ENCODE assay signal across 8 cellular contexts in genomic region chr12:123363743-123364531, GRCh38. TPM values are rescaled to one million over a fixed set of nuclear protein-coding genes. Genes with fewer than 3 reads are reported as not detected.
DNase-seq lines count a peak whose midpoint lies in the region; ATAC-seq and TF ChIP-seq lines count a peak whose summit lies in the region.

No MANE protein-coding gene starts in this region.

- H3K36me3 ChIP-seq in BJ (ENCODE audit: control insufficient read depth, insufficient read depth, low read length) (no peaks in the 10 kb centered on the region), HUES48 (ENCODE audit: control insufficient read depth, insufficient read depth, low read length) (peaks cover 3% of the 10 kb centered on the region; the same call in 1 of the 2 replicates)

- CTCF ChIA-PET in BJ (lab: Yijun Ruan, JAX) (interaction anchor here (2.2 kb wide), 1 partner anchor 20 kb away, joined by 17 read pairs; the partner anchor contains the start of gene KMT5A), activated B cell treated with CpG ODN at 0.5 μM for 24 hours (lab: Charles Lee) (interaction anchor here (1.2 to 1.4 kb wide), 2 partner anchors 11 to 20 kb away, joined by 3 read pairs; partner anchors contain the start of gene KMT5A)

- no peaks in the 10 kb centered on the region for H3K4me1 ChIP-seq in HUES48 (ENCODE audit: control insufficient read depth, insufficient read depth, low read length)

- DNase-seq in BJ (ENCODE audit: low read depth), result no peak
- DNase-seq in activated B cell treated with CpG ODN at 0.5 μM for 24 hours, result peak; percentile 46
- peak; percentile 18 to 41 for DNase-seq in lung microvascular endothelial cell (ENCODE audit: low read depth in 2 of 2)
- peak; percentile 51 for DNase-seq in stimulated activated CD8-positive, alpha-beta memory T cell treated with anti-CD3 and anti-CD28 coated beads, Interleukin-4, amount 100 ng/mL, for 48 hours
- no peak for DNase-seq in NCI-H526 treated with DMSO at 0.1 percent for 48 hours (lab: John Stamatoyannopoulos, UW)

- H3K9me3 Mint-ChIP-seq in activated B cell treated with CpG ODN at 0.5 μM for 24 hours, result no peaks in the 10 kb centered on the region
- H3K9me3 Mint-ChIP-seq in dendritic cell treated with granulocyte-macrophage colony-stimulating factor and Interleukin-4, amounts not matched to agents 40 ng/mL and 50 ng/mL, for 4 days, result no peaks in the 10 kb centered on the region

- peaks cover 21% of the 10 kb centered on the region for H3K4me1 Mint-ChIP-seq in activated B cell treated with CpG ODN at 0.5 μM for 24 hours
- H3K4me1 Mint-ChIP-seq in dendritic cell treated with granulocyte-macrophage colony-stimulating factor and Interleukin-4, amounts not matched to agents 40 ng/mL and 50 ng/mL, for 4 days (ENCODE audit: low read depth), result peaks cover 25% of the 10 kb centered on the region

- H3K27me3 ChIP-seq in BJ (ENCODE audit: control insufficient read depth, insufficient read depth, low read length) (no peaks in the 10 kb centered on the region), HUES48 (ENCODE audit: control insufficient read depth, insufficient read depth, low read length) (no peaks in the 10 kb centered on the region)

- H3K36me3 Mint-ChIP-seq in activated B cell treated with CpG ODN at 0.5 μM for 24 hours (ENCODE audit: low read depth), result peaks cover 12% of the 10 kb centered on the region
- H3K36me3 Mint-ChIP-seq in dendritic cell treated with granulocyte-macrophage colony-stimulating factor and Interleukin-4, amounts not matched to agents 40 ng/mL and 50 ng/mL, for 4 days (ENCODE audit: low read depth), result peaks cover 15% of the 10 kb centered on the region

- intact Hi-C loops in activated B cell treated with CpG ODN at 0.5 μM for 24 hours (cut with micrococcal nuclease), result loop anchor here (2.0 kb wide), 5 partner anchors 85 to 1137 kb away; partner anchors contain the start of genes ABCB9, DIABLO and TCTN2
- intact Hi-C loops in dendritic cell treated with granulocyte-macrophage colony-stimulating factor and Interleukin-4, amounts not matched to agents 40 ng/mL and 50 ng/mL, for 4 days (cut with micrococcal nuclease), result loop anchor here (10.0 kb wide), 1 partner anchor 71 kb away; the partner anchor contains the start of gene RILPL2

- peak overlapping the region; percentile 88 for H3K27ac Mint-ChIP-seq in activated B cell treated with CpG ODN at 0.5 μM for 24 hours
- peak overlapping the region; percentile 96 for H3K27ac Mint-ChIP-seq in dendritic cell treated with granulocyte-macrophage colony-stimulating factor and Interleukin-4, amounts not matched to agents 40 ng/mL and 50 ng/mL, for 4 days

- H3K4me3 Mint-ChIP-seq in activated B cell treated with CpG ODN at 0.5 μM for 24 hours, result peak overlapping the region; percentile 90
- peak overlapping the region; percentile 90 for H3K4me3 Mint-ChIP-seq in dendritic cell treated with granulocyte-macrophage colony-stimulating factor and Interleukin-4, amounts not matched to agents 40 ng/mL and 50 ng/mL, for 4 days

- no peak for TF ChIP-seq CTCF in BJ (IDR thresholded peaks at IDR 0.05; ENCODE audit: insufficient read depth, low read depth, low read length)
- no peak for TF ChIP-seq CTCF in activated B cell treated with CpG ODN at 0.5 μM for 24 hours (IDR thresholded peaks at IDR 0.05)

- peak overlapping the region; percentile 91 for H3K9ac ChIP-seq in HUES48 (ENCODE audit: low read depth, low read length)

- H3K4me3 ChIP-seq in BJ (ENCODE audit: low read depth, low read length) (peak overlapping the region; percentile 79), HUES48 (ENCODE audit: low read depth, low read length) (peak overlapping the region; percentile 92)

- POLR2A ChIA-PET in BJ (lab: Charles Lee) (no interaction called here), activated B cell treated with CpG ODN at 0.5 μM for 24 hours (lab: Charles Lee) (interaction anchor here (0.5 to 3.3 kb wide), 11 partner anchors 9 to 389 kb away, joined by 3 to 53 read pairs (median 5); partner anchors contain the start of genes DDX55, KMT5A, MPHOSPH9 and MTRFR)

- H3K9me3 ChIP-seq in HUES48 (ENCODE audit: control insufficient read depth, insufficient read depth, low read length), result no peaks in the 10 kb centered on the region

- no peaks in the 10 kb centered on the region for H3K27me3 Mint-ChIP-seq in activated B cell treated with CpG ODN at 0.5 μM for 24 hours
- no peaks in the 10 kb centered on the region for H3K27me3 Mint-ChIP-seq in dendritic cell treated with granulocyte-macrophage colony-stimulating factor and Interleukin-4, amounts not matched to agents 40 ng/mL and 50 ng/mL, for 4 days

- ATAC-seq in GM19395 (IDR thresholded peaks at IDR 0.05; ENCODE audit: unreplicated experiment) (peak; percentile 9), activated B cell treated with CpG ODN at 0.5 μM for 24 hours (ENCODE audit: low read depth) (peak; percentile 1)

- peak overlapping the region; percentile 95 for H3K27ac ChIP-seq in HUES48 (ENCODE audit: low read depth, low read length)

RNA-seq across cellular contexts. Expression of gene SBNO1, which starts 0.7 kb away (rescaled TPM):
- 4.8 and 10.2 TPM in 2 replicates for polyA plus RNA-seq in BJ (2011; rRNA removed)
- 12.6 and 15.9 TPM in 2 replicates for polyA minus RNA-seq in BJ (2011; rRNA and poly(A)+ RNA removed)
- total RNA-seq in activated B cell treated with CpG ODN at 0.5 μM for 24 hours (43.2 and 48.6 TPM in 2 replicates), lung microvascular endothelial cell (14.4 and 17.7 TPM in 2 replicates)

RNA-seq across cellular contexts. Expression of gene KMT5A, which starts 20.0 kb away (rescaled TPM):
- 38.0 and 38.6 TPM in 2 replicates for polyA plus RNA-seq in BJ (2011; rRNA removed)
- polyA minus RNA-seq in BJ (2011; rRNA and poly(A)+ RNA removed), result 20.8 and 22.6 TPM in 2 replicates
- total RNA-seq in activated B cell treated with CpG ODN at 0.5 μM for 24 hours, result 29.4 and 36.0 TPM in 2 replicates
- total RNA-seq in lung microvascular endothelial cell, result 19.4 and 24.0 TPM in 2 replicates

Comparison
In these comparisons a context has a peak if more than half of its experiments do, and no peak if none do; other contexts are left out.
1. DNase-seq: peak in activated B cell treated with CpG ODN at 0.5 μM for 24 hours (single experiment), lung microvascular endothelial cell (2 of 2) and stimulated activated CD8-positive, alpha-beta memory T cell treated with anti-CD3 and anti-CD28 coated beads, Interleukin-4, amount 100 ng/mL, for 48 hours (single experiment); none in BJ (single experiment) and NCI-H526 treated with DMSO at 0.1 percent for 48 hours (single experiment).